Comparison of ENCODE assay signal across 12 cellular contexts in the genomic region with DNA sequence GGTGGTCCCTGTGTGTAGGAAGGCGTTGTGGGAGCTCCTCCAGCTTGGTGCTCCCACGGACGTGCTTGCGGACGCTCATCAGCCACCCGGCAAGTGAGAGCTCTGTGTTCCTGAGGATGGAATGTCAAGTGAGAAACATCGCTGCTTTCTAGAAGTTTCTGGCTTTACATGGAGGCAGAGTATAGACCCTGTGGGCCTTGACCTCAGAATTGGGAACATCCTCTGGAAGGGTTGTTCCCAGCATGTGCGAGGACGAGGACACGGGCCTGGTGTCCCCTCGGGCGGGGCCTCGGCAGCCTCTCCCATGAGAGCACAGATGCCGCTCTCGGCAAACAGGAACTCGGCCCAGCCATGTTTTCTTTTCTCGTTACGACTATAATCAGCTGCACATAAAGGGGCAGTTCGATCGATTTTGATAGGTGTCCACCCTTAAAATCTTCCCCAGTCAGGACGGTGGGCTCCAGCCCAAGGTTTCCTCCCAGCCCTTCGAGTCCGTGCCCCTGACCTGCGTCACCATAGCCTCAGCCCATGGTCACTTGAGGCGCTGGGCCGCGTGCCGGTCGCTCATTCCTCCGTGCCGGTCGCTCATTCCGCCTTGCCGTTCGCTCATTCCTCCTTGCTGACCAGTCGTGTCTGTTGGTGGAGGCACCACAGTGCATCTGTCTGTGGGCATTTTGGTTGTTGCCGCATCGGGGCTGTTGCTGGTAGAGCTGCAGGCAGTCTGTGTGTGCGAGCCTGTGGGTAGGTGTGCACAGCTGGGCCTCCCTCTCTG.
DNase-seq lines count a peak whose midpoint lies in the region; ATAC-seq and TF ChIP-seq lines count a peak whose summit lies in the region.
"Had no signal": no experiment of that assay in that cellular context is flagged by ENCODE, and none has a peak within 500 bp of the region (broad histone marks: within the 10 kb centered on the region; RNA-seq: fewer than 3 reads in every experiment).

No MANE protein-coding gene starts in this region.

- DNase-seq in GM23248 (no peak), WTC11 (ENCODE audit: low spot score) (peak; percentile 9), right cardiac atrium (peak in 2 of 3 donors; percentile 28 to 50), gastrocnemius medialis (no peak), H7 (no peak), UCSD-AML1 (lab: John Stamatoyannopoulos, UW; ENCODE audit: unreplicated experiment) (no peak), NCI-H2227 treated with DMSO at 0.1 percent for 48 hours (lab: John Stamatoyannopoulos, UW) (no peak), epidermal melanocyte (ENCODE audit: insufficient read length, low spot score) (no peak)
- DNase-seq: NCI-H1930; NCI-H524 treated with DMSO at 0.1 percent for 48 hours; stimulated activated CD4-positive, alpha-beta T cell treated with anti-CD3 and anti-CD28 coated beads, Interleukin-4, amount 100 ng/mL, for 1 hour had no signal

- H3K27me3 ChIP-seq in GM23248 (replicated peaks; ENCODE audit: insufficient read depth) (no peaks in the 10 kb centered on the region), right cardiac atrium (ENCODE audit: control insufficient read depth, insufficient read depth) (no peaks in the 10 kb centered on the region), gastrocnemius medialis (no peaks in the 10 kb centered on the region), H7 (ENCODE audit: control insufficient read depth, insufficient read depth, low read length) (no peaks in the 10 kb centered on the region)
- H3K27me3 ChIP-seq: BLaER1 treated with 17β-estradiol and CSF1 and Interleukin-3, amounts not matched to agents 10 nM and 100 nM had no signal

- no peaks in the 10 kb centered on the region for H4K20me1 ChIP-seq in GM23248 (ENCODE audit: insufficient read depth)

- 0 out of 2 replicates have a peak overlapping the region, but pooled peaks have one; percentile 57 for H2AFZ ChIP-seq in GM23248

- H3K9me3 Mint-ChIP-seq in WTC11 = no peaks in the 10 kb centered on the region

- H3K27ac ChIP-seq in GM23248 (peak overlapping the region; percentile 90), right cardiac atrium (ENCODE audit: low read length) (no peak overlapping the region), gastrocnemius medialis (peak overlapping the region; percentile 0 to 33 (median 28))
- H3K27ac ChIP-seq: BLaER1 treated with 17β-estradiol and CSF1 and Interleukin-3, amounts not matched to agents 10 nM and 100 nM had no signal

- TF ChIP-seq POLR2A in gastrocnemius medialis (IDR thresholded peaks at IDR 0.05) = no peak

- in situ Hi-C loops in GM23248 (cut with MboI) (no loop called here), gastrocnemius medialis (cut with MboI; ENCODE audit: low sequenced_read_pairs in 4 of 4) (no loop called here)

- H3K36me3 ChIP-seq in GM23248 (ENCODE audit: low read depth) (no peaks in the 10 kb centered on the region), gastrocnemius medialis (peaks cover 0 to 73% of the 10 kb centered on the region in 2 donors), H7 (replicated peaks; ENCODE audit: control insufficient read depth, insufficient read depth, low read length) (peaks cover 30% of the 10 kb centered on the region)

- POLR2A ChIA-PET in WTC11 (lab: Charles Lee) = no interaction called here

- H3K27me3 Mint-ChIP-seq in WTC11 (ENCODE audit: low read depth) = no peaks in the 10 kb centered on the region

- 87 to 89% methylated on average over 39 of the region's 39 CpGs for WGBS in GM23248 (ENCODE audit: low coverage in 1 of 2, low lambda C conversion rate in 2 of 2, missing lambda C conversion rate in 2 of 2), 2 experiments
- 91% methylated on average over 39 of the region's 39 CpGs for WGBS in right cardiac atrium

- H3K4me1 ChIP-seq in GM23248 (ENCODE audit: insufficient read depth) (peaks cover 17% of the 10 kb centered on the region), right cardiac atrium (ENCODE audit: control insufficient read depth, insufficient read depth, low read length) (no peaks in the 10 kb centered on the region), gastrocnemius medialis (peaks cover 0 to 3% of the 10 kb centered on the region in 2 donors)

- no peaks in the 10 kb centered on the region; the same call in 1 of the 2 replicates for H3K4me1 Mint-ChIP-seq in WTC11

- H3K9me2 ChIP-seq in GM23248 (ENCODE audit: insufficient read depth) = no peaks in the 10 kb centered on the region

- intact Hi-C loops in right cardiac atrium (cut with DNase I) = no loop called here
- intact Hi-C loops in gastrocnemius medialis (cut with DNase I; ENCODE audit: low total_unique reads) = no loop called here

- no peak for ATAC-seq in WTC11
- no peak for ATAC-seq in right cardiac atrium
- no peak for ATAC-seq in gastrocnemius medialis

- H3K9ac ChIP-seq in GM23248 = peak overlapping the region; percentile 72

- H3F3A ChIP-seq in GM23248 (ENCODE audit: insufficient read depth) = peaks cover 12% of the 10 kb centered on the region; the same call in 1 of the 2 replicates

- no peak overlapping the region; the same call in 1 of the 2 replicates for H3K27ac Mint-ChIP-seq in WTC11

- no peak overlapping the region for H3K4me3 Mint-ChIP-seq in WTC11

- H3K36me3 Mint-ChIP-seq in WTC11 = peaks cover 67% of the 10 kb centered on the region

- CTCF ChIA-PET in WTC11 (lab: Charles Lee) = interaction anchor here (1.8 kb wide), 1 partner anchor 13 kb away, joined by 5 read pairs; no protein-coding TSS in a partner anchor

- TF ChIP-seq CTCF in WTC11 (IDR thresholded peaks at IDR 0.05) (no peak), gastrocnemius medialis (IDR thresholded peaks at IDR 0.05 in 4 of 5, conservative IDR thresholded peaks at IDR 0.05 in 1 of 5) (no peak)

- no peaks in the 10 kb centered on the region for H3K9me3 ChIP-seq in GM23248 (ENCODE audit: low read depth)
- no peaks in the 10 kb centered on the region for H3K9me3 ChIP-seq in right cardiac atrium (ENCODE audit: control insufficient read depth, low read length)
- no peaks in the 10 kb centered on the region for H3K9me3 ChIP-seq in gastrocnemius medialis
- H3K9me3 ChIP-seq: BLaER1 treated with 17β-estradiol and CSF1 and Interleukin-3, amounts not matched to agents 10 nM and 100 nM had no signal

- H3K4me2 ChIP-seq in GM23248 (ENCODE audit: unreplicated experiment) = peak overlapping the region; percentile 39
- H3K4me2 ChIP-seq: BLaER1 treated with 17β-estradiol and CSF1 and Interleukin-3, amounts not matched to agents 10 nM and 100 nM had no signal

- peak overlapping the region; percentile 40; the same call in 1 of the 2 replicates for H3K4me3 ChIP-seq in GM23248
- no peak overlapping the region for H3K4me3 ChIP-seq in right cardiac atrium (ENCODE audit: low read length)
- H3K4me3 ChIP-seq in gastrocnemius medialis = no peak overlapping the region
- H3K4me3 ChIP-seq in H7 (ENCODE audit: insufficient read depth, low read depth, low read length) = no peak overlapping the region
- H3K4me3 ChIP-seq: BLaER1 treated with 17β-estradiol and CSF1 and Interleukin-3, amounts not matched to agents 10 nM and 100 nM had no signal

- H3K79me2 ChIP-seq in GM23248 (ENCODE audit: insufficient read depth) = no peaks in the 10 kb centered on the region

TF ChIP-seq in WTC11, 78 proteins besides CTCF, POLR2A, EP300 and RAD21:
- TF ChIP-seq FOXJ3 (CRISPR knock-in tag; IDR thresholded peaks at IDR 0.05; ENCODE audit: borderline replicate concordance) (no peak), RELA (CRISPR knock-in tag; IDR thresholded peaks at IDR 0.05; ENCODE audit: borderline replicate concordance) (no peak), NFYB (CRISPR knock-in tag; conservative IDR thresholded peaks at IDR 0.05; ENCODE audit: low read depth) (no peak), HMGA2 (CRISPR knock-in tag; IDR thresholded peaks at IDR 0.05) (no peak), TEAD1 (CRISPR knock-in tag; IDR thresholded peaks at IDR 0.05) (no peak)
- TF ChIP-seq, protein P1, sequence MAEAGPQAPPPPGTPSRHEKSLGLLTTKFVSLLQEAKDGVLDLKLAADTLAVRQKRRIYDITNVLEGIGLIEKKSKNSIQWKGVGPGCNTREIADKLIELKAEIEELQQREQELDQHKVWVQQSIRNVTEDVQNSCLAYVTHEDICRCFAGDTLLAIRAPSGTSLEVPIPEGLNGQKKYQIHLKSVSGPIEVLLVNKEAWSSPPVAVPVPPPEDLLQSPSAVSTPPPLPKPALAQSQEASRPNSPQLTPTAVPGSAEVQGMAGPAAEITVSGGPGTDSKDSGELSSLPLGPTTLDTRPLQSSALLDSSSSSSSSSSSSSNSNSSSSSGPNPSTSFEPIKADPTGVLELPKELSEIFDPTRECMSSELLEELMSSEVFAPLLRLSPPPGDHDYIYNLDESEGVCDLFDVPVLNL (CRISPR knock-in tag; IDR thresholded peaks at IDR 0.05; ENCODE audit: borderline replicate concordance, low read depth) = no peak
- TF ChIP-seq, protein P2, sequence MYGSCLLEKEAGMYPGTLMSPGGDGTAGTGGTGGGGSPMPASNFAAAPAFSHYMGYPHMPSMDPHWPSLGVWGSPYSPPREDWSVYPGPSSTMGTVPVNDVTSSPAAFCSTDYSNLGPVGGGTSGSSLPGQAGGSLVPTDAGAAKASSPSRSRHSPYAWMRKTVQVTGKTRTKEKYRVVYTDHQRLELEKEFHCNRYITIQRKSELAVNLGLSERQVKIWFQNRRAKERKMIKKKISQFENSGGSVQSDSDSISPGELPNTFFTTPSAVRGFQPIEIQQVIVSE (CRISPR knock-in tag; IDR thresholded peaks at IDR 0.05; ENCODE audit: borderline replicate concordance) = no peak

Comparison
In these comparisons a context has a peak if more than half of its experiments do, and no peak if none do; other contexts are left out.
1. DNase-seq: peak in WTC11 (single experiment) and right cardiac atrium (2 of 3); none in GM23248 (single experiment), gastrocnemius medialis (0 of 2), H7 (single experiment), UCSD-AML1 (single experiment), NCI-H2227 treated with DMSO at 0.1 percent for 48 hours (single experiment) and epidermal melanocyte (single experiment).